In the genomic region with DNA sequence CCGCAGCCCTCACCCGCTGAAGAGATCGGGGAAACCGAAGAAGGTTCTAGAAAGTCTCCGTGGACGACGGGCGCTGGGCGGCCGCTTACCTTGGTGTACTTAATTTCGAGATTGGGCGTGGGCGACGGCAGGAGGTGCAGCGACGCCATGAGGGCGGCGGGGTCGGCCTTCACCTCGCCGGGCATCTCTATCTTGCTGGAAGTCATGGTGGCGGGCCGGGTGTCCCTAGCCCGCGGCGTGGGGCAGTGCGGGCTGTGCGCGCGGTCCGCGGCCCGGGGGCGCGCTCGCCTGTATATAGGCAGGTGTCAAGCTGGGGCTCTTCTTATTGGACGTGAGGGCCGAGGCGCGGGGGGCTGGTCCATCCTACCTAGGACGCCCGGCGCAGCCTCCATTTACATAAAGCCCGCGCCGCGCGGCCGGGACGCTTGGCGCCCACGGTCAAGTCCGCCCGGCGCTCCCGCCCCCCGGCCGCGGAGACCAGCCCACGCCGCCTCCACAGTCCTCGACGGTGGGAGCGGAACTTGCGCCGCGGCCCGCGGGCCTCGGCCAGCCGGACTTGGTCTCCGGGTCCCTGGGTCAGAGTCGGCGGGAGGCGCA, we compare ENCODE assay signal across 8 cellular contexts. TPM values are rescaled to one million over a fixed set of nuclear protein-coding genes. Genes with fewer than 3 reads are reported as not detected.
A peak's percentile ranks its signal among the peaks of the same experiment; 100 is the strongest.
DNase-seq lines count a peak whose midpoint lies in the region; ATAC-seq lines count a peak whose summit lies in the region.

TSS of gene ALDH1A2 (minus strand) at position 267 of the 597 bp plus-strand sequence. CDS start at position 206, 61 bp downstream.

- H3K79me2 ChIP-seq in ACC112 (ENCODE audit: control insufficient read depth, insufficient read depth, low read length, unreplicated experiment) = no peaks in the 10 kb centered on the region

- H3K9me3 ChIP-seq in mesodermal cell (ENCODE audit: control insufficient read depth, low read length) (no peaks in the 10 kb centered on the region), thymus (ENCODE audit: control insufficient read depth) (no peaks in the 10 kb centered on the region)

- peak within 1 kb of the TSS; percentile 90 for H2AFZ ChIP-seq in ACC112 (ENCODE audit: low read length, unreplicated experiment)

- H3K27me3 ChIP-seq in ACC112 (ENCODE audit: insufficient read depth, low read length) (peaks cover 36% of the 10 kb centered on the region), thymus (ENCODE audit: control insufficient read depth, insufficient read depth) (peaks cover 60% of the 10 kb centered on the region)

- H3K36me3 ChIP-seq in ACC112 (ENCODE audit: insufficient read depth, low read length) = no peaks in the 10 kb centered on the region
- H3K36me3 ChIP-seq in mesodermal cell (ENCODE audit: control insufficient read depth, insufficient read depth, low read length) = no peaks in the 10 kb centered on the region
- no peaks in the 10 kb centered on the region for H3K36me3 ChIP-seq in thymus (ENCODE audit: control insufficient read depth, insufficient read depth)

- H3K27ac ChIP-seq in ACC112 (ENCODE audit: low read depth, low read length) (no peak within 1 kb of the TSS), mesodermal cell (ENCODE audit: low read depth, low read length, severe bottlenecking) (no peak within 1 kb of the TSS), thymus (ENCODE audit: low read depth) (no peak within 1 kb of the TSS)

- 2 to 3% methylated on average over 38 to 71 of the region's 75 CpGs for WGBS in mesodermal cell (ENCODE audit: insufficient coverage in 2 of 2), 2 experiments
- 6% methylated on average over 75 of the region's 75 CpGs for WGBS in thymus

- DNase-seq in NCI-H524 (lab: John Stamatoyannopoulos, UW) = peak; percentile 60 to 81
- peak; percentile 57 for DNase-seq in ecto neural progenitor cell (ENCODE audit: low spot score)
- no peak for DNase-seq in central memory CD4-positive, alpha-beta T cell

- H3K4me1 ChIP-seq in ACC112 (ENCODE audit: control insufficient read depth, insufficient read depth, low read length, unreplicated experiment) = no peaks in the 10 kb centered on the region
- H3K4me1 ChIP-seq in mesodermal cell (ENCODE audit: control insufficient read depth, insufficient read depth, low read length, poor library complexity, severe bottlenecking) = no peaks in the 10 kb centered on the region
- peaks cover 13% of the 10 kb centered on the region for H3K4me1 ChIP-seq in thymus (ENCODE audit: control insufficient read depth, insufficient read depth, low read length)

- ATAC-seq in HG03139 (IDR thresholded peaks at IDR 0.05; ENCODE audit: unreplicated experiment) = no peak
- ATAC-seq in GM19397 (IDR thresholded peaks at IDR 0.05; ENCODE audit: unreplicated experiment) = no peak

- H3K4me3 ChIP-seq in ACC112 (ENCODE audit: low read depth, low read length) (peak within 1 kb of the TSS; percentile 83), mesodermal cell (ENCODE audit: extremely low read depth, insufficient read depth, low read length, poor library complexity, severe bottlenecking) (peak within 1 kb of the TSS; percentile 44), thymus (ENCODE audit: low read length) (peak within 1 kb of the TSS; percentile 53)

RNA-seq across cellular contexts. Expression of gene ALDH1A2, which starts in this region (rescaled TPM):
- 3.6 TPM for polyA plus RNA-seq in mesodermal cell (2013, experiment 1 of 2)
- polyA plus RNA-seq in mesodermal cell (2013, experiment 2 of 2) = 7.1 TPM
- polyA plus RNA-seq in thymus = 1.8 TPM
